ENCODE assay signal across 8 cellular contexts in genomic region chr22:20299736-20300136, GRCh38. TPM values are rescaled to one million over a fixed set of nuclear protein-coding genes. Genes with fewer than 3 reads are reported as not detected.
A peak's percentile ranks its signal among the peaks of the same experiment; 100 is the strongest.
DNase-seq lines count a peak whose midpoint lies in the region; ATAC-seq lines count a peak whose summit lies in the region.

No MANE protein-coding gene starts in this region.

- peak; percentile 42 to 58 for ATAC-seq in activated naive CD4-positive, alpha-beta T cell treated with anti-CD3 and anti-CD28 coated beads, Interleukin-2, amount 50 U/mL, for 72 hours
- ATAC-seq in HG03139 (IDR thresholded peaks at IDR 0.05; ENCODE audit: unreplicated experiment) (no peak), HG03521 (IDR thresholded peaks at IDR 0.05; ENCODE audit: unreplicated experiment) (no peak)

- H3K36me3 ChIP-seq in ES-I3 (ENCODE audit: insufficient read depth, low read length) = no peaks in the 10 kb centered on the region
- H3K36me3 ChIP-seq in iPS-15b (ENCODE audit: control insufficient read depth, insufficient read depth, low read length) = no peaks in the 10 kb centered on the region

- no peaks in the 10 kb centered on the region for H3K4me1 Mint-ChIP-seq in stimulated activated naive CD8-positive, alpha-beta T cell treated with anti-CD3 and anti-CD28 coated beads, Interleukin-15, Interleukin-2, amounts not matched to agents 100 ng/mL and 50 ng/mL, for 24 hours (ENCODE audit: low read depth)

- H3K27me3 Mint-ChIP-seq in stimulated activated naive CD8-positive, alpha-beta T cell treated with anti-CD3 and anti-CD28 coated beads, Interleukin-15, Interleukin-2, amounts not matched to agents 100 ng/mL and 50 ng/mL, for 24 hours = peaks cover 5% of the 10 kb centered on the region

- peak overlapping the region; percentile 48; the same call in 1 of the 2 replicates for H3K9ac ChIP-seq in ES-I3 (ENCODE audit: low read depth, low read length)
- no peak overlapping the region for H3K9ac ChIP-seq in iPS-15b (ENCODE audit: low read depth, low read length)

- peak overlapping the region; percentile 69 for H3K4me3 ChIP-seq in iPS-15b (ENCODE audit: low read depth, low read length)

- no peaks in the 10 kb centered on the region for H3K9me3 ChIP-seq in ES-I3 (ENCODE audit: control insufficient read depth, insufficient read depth, low read length)
- H3K9me3 ChIP-seq in iPS-15b (ENCODE audit: control insufficient read depth, insufficient read depth, low read length) = no peaks in the 10 kb centered on the region

- peaks cover 40% of the 10 kb centered on the region for H3K27me3 ChIP-seq in iPS-15b (ENCODE audit: control insufficient read depth, insufficient read depth, low read length)

- H3K4me1 ChIP-seq in ES-I3 (ENCODE audit: insufficient read depth, low read length) (no peaks in the 10 kb centered on the region), iPS-15b (ENCODE audit: control insufficient read depth, insufficient read depth, low read length) (no peaks in the 10 kb centered on the region)

- DNase-seq in HT-29 (ENCODE audit: low spot score) = peak; percentile 41
- DNase-seq in activated naive CD4-positive, alpha-beta T cell treated with anti-CD3 and anti-CD28 coated beads, Interleukin-2, amount 50 U/mL, for 72 hours (ENCODE audit: low spot score in 2 of 2) = peak in 1 of 2 donors; percentile 33
- no peak for DNase-seq in activated CD4-positive, alpha-beta T cell treated with anti-CD3 and anti-CD28 coated beads for 4 hours

- peak overlapping the region; percentile 62 for H3K4me3 Mint-ChIP-seq in stimulated activated naive CD8-positive, alpha-beta T cell treated with anti-CD3 and anti-CD28 coated beads, Interleukin-15, Interleukin-2, amounts not matched to agents 100 ng/mL and 50 ng/mL, for 24 hours

- no peaks in the 10 kb centered on the region for H3K36me3 Mint-ChIP-seq in activated naive CD4-positive, alpha-beta T cell treated with anti-CD3 and anti-CD28 coated beads, Interleukin-2, amount 50 U/mL, for 72 hours
- no peaks in the 10 kb centered on the region for H3K36me3 Mint-ChIP-seq in stimulated activated naive CD8-positive, alpha-beta T cell treated with anti-CD3 and anti-CD28 coated beads, Interleukin-15, Interleukin-2, amounts not matched to agents 100 ng/mL and 50 ng/mL, for 24 hours (ENCODE audit: low read depth)

- no peak overlapping the region for H3K27ac Mint-ChIP-seq in activated naive CD4-positive, alpha-beta T cell treated with anti-CD3 and anti-CD28 coated beads, Interleukin-2, amount 50 U/mL, for 72 hours
- no peak overlapping the region for H3K27ac Mint-ChIP-seq in stimulated activated naive CD8-positive, alpha-beta T cell treated with anti-CD3 and anti-CD28 coated beads, Interleukin-15, Interleukin-2, amounts not matched to agents 100 ng/mL and 50 ng/mL, for 24 hours

- H3K9me3 Mint-ChIP-seq in activated naive CD4-positive, alpha-beta T cell treated with anti-CD3 and anti-CD28 coated beads, Interleukin-2, amount 50 U/mL, for 72 hours = no peaks in the 10 kb centered on the region
- H3K9me3 Mint-ChIP-seq in stimulated activated naive CD8-positive, alpha-beta T cell treated with anti-CD3 and anti-CD28 coated beads, Interleukin-15, Interleukin-2, amounts not matched to agents 100 ng/mL and 50 ng/mL, for 24 hours = no peaks in the 10 kb centered on the region

RNA-seq across cellular contexts. Expression of gene DGCR6L, which starts 20.1 kb away (rescaled TPM):
- total RNA-seq in HT-29 (2014; rRNA removed; shearing (Covaris generic)) = 132 and 163 TPM in 2 replicates
- 10 to 100 TPM in 1 of 2 donors, 1 to 10 TPM in 1; 8.6 to 29.6 TPM for total RNA-seq in activated naive CD4-positive, alpha-beta T cell treated with anti-CD3 and anti-CD28 coated beads, Interleukin-2, amount 50 U/mL, for 72 hours

RNA-seq across cellular contexts. Expression of gene RTN4R, which starts 31.6 kb away (rescaled TPM):
- total RNA-seq in HT-29 (2014; rRNA removed; shearing (Covaris generic)) = 41.7 and 45.7 TPM in 2 replicates
- 1 to 10 TPM; 1.1 to 2.2 TPM for total RNA-seq in activated naive CD4-positive, alpha-beta T cell treated with anti-CD3 and anti-CD28 coated beads, Interleukin-2, amount 50 U/mL, for 72 hours

Comparison
In these comparisons a context has a peak if more than half of its experiments do, and no peak if none do; other contexts are left out.
1. ATAC-seq: peak in activated naive CD4-positive, alpha-beta T cell treated with anti-CD3 and anti-CD28 coated beads, Interleukin-2, amount 50 U/mL, for 72 hours (2 of 2); none in HG03139 (single experiment) and HG03521 (single experiment).
2. RNA of gene RTN4R, which starts 31.6 kb away (total RNA-seq): 41.7 to 45.7 TPM in HT-29; 1.1 to 2.2 TPM in activated naive CD4-positive, alpha-beta T cell treated with anti-CD3 and anti-CD28 coated beads, Interleukin-2, amount 50 U/mL, for 72 hours; every median in the first group is over 10 times any median in the second.